ENCODE assay signal across 1 cellular context in genomic region chr2:46569061-46569560, GRCh38.
TF ChIP-seq lines count a peak whose summit lies in the region.

No MANE protein-coding gene starts in this region.

TF ChIP-seq in K562, 482 proteins besides CTCF, POLR2A, EP300 and RAD21 (continued from another document and continues in another):
- no peak for TF ChIP-seq RREB1 (CRISPR knock-in tag; IDR thresholded peaks at IDR 0.05)
- no peak for TF ChIP-seq RFX1 (IDR thresholded peaks at IDR 0.05)
- TF ChIP-seq DLX4 (CRISPR knock-in tag; IDR thresholded peaks at IDR 0.05): no peak
- TF ChIP-seq CREB1 (IDR thresholded peaks at IDR 0.05): no peak
- peak; percentile 59; the same call in 1 of the 2 replicates for TF ChIP-seq CREB1 (CRISPR knock-in tag; IDR thresholded peaks at IDR 0.05)
- TF ChIP-seq ASH1L (IDR thresholded peaks at IDR 0.05; ENCODE audit: borderline replicate concordance, low read depth, partially characterized antibody): no peak
- no peak for TF ChIP-seq NR2C2 (CRISPR knock-in tag; IDR thresholded peaks at IDR 0.05)
- no peak for TF ChIP-seq NR2C2 (tag; IDR thresholded peaks at IDR 0.05)
- no peak for TF ChIP-seq CREBBP (IDR thresholded peaks at IDR 0.05; ENCODE audit: low read depth, low read length)
- TF ChIP-seq KHSRP (IDR thresholded peaks at IDR 0.05): no peak
- TF ChIP-seq ZNF133 (CRISPR knock-in tag; IDR thresholded peaks at IDR 0.05): no peak
- TF ChIP-seq ZNF785 (CRISPR knock-in tag; IDR thresholded peaks at IDR 0.05): no peak
- no peak for TF ChIP-seq IRF9 (tag; IDR thresholded peaks at IDR 0.05)
- TF ChIP-seq RBM25 (IDR thresholded peaks at IDR 0.05; ENCODE audit: low read depth, low read length, severe bottlenecking): no peak
- no peak for TF ChIP-seq ZBTB5 (IDR thresholded peaks at IDR 0.05)
- no peak for TF ChIP-seq FOXP1 (CRISPR knock-in tag; IDR thresholded peaks at IDR 0.05)
- no peak for TF ChIP-seq RBM34 (IDR thresholded peaks at IDR 0.05; ENCODE audit: borderline replicate concordance, insufficient read depth, low read length)
- TF ChIP-seq XRCC4 (IDR thresholded peaks at IDR 0.05; ENCODE audit: extremely low read depth, insufficient read depth, insufficient read length): no peak
- no peak for TF ChIP-seq NFIX (CRISPR knock-in tag; IDR thresholded peaks at IDR 0.05; ENCODE audit: low read depth)
- no peak for TF ChIP-seq CBX3 (IDR thresholded peaks at IDR 0.05; ENCODE audit: borderline replicate concordance in 1 of 2, low read length in 2 of 2)
- no peak for TF ChIP-seq NUFIP1 (IDR thresholded peaks at IDR 0.05; ENCODE audit: partially characterized antibody)
- peak; percentile 37; the same call in 1 of the 2 replicates for TF ChIP-seq SP1 (CRISPR knock-in tag; IDR thresholded peaks at IDR 0.05)
- TF ChIP-seq SMAD1 (IDR thresholded peaks at IDR 0.05; ENCODE audit: low read depth, low read length, partially characterized antibody): no peak
- TF ChIP-seq ATF1 (CRISPR knock-in tag; IDR thresholded peaks at IDR 0.05): no peak
- peak; percentile 80 for TF ChIP-seq ATF1 (tag; IDR thresholded peaks at IDR 0.05)
- TF ChIP-seq ZNF239 (CRISPR knock-in tag; IDR thresholded peaks at IDR 0.05): no peak
- TF ChIP-seq ATF7 (IDR thresholded peaks at IDR 0.05): no peak
- TF ChIP-seq HMBOX1 (IDR thresholded peaks at IDR 0.05): peak; percentile 91
- no peak for TF ChIP-seq HMG20A (CRISPR knock-in tag; conservative IDR thresholded peaks at IDR 0.05)
- TF ChIP-seq NFXL1 (CRISPR knock-in tag; IDR thresholded peaks at IDR 0.05): no peak
- no peak for TF ChIP-seq HDAC2 (IDR thresholded peaks at IDR 0.05)
- TF ChIP-seq ZC3H8 (IDR thresholded peaks at IDR 0.05): no peak
- peak; percentile 39; the same call in 1 of the 2 replicates for TF ChIP-seq SMARCE1 (IDR thresholded peaks at IDR 0.05)
- TF ChIP-seq MLLT1 (IDR thresholded peaks at IDR 0.05): no peak
- no peak for TF ChIP-seq ZC3H4 (CRISPR knock-in tag; IDR thresholded peaks at IDR 0.05; ENCODE audit: borderline replicate concordance)
- TF ChIP-seq ZNF24 (IDR thresholded peaks at IDR 0.05): no peak
- no peak for TF ChIP-seq BHLHE40 (IDR thresholded peaks at IDR 0.05; ENCODE audit: low read length)
- TF ChIP-seq PATZ1 (CRISPR knock-in tag; IDR thresholded peaks at IDR 0.05; ENCODE audit: borderline replicate concordance): no peak
- peak in 1 of 2 experiments; percentile 59; a peak in 1 of 4 replicates for TF ChIP-seq RCOR1 (IDR thresholded peaks at IDR 0.05; ENCODE audit: borderline replicate concordance in 1 of 2, low read depth in 2 of 2, low read length in 2 of 2)
